30 cellular contexts compared by ENCODE assay signal in the genomic region with DNA sequence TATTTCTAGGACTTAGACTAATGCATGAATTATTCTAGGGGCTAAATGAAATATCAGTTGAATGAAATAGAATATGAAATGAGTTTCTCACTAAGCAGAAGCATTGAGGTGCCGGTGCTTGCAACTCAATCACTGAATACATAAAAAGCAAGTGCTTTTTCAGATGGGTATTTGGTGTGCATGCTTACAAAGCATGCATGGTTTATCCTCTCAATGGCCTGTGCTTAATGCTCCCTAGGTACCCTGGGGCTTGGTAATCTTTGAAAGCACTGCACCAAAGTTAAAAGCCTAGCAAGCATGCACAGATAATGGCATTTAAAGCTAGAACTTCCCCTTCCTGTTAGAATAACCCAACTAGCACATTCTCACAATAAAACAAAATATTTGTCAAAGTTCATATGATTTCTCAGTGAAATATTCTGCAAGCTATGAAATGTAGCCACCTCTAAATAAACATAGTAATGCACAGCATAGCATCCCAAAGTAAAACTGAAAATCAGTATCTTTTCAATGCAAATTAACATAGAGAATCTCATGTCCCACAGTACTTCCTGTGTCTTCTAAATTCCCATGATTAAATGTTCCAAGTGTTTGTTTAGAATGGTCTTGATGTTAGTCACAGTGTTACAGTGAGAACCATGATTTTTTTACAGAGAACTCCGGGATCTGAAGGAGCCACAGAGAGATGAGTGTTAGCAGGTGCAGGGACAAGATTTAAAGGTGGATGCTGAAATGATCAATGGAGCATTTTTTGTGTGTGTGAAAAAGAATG.
A peak's percentile ranks its signal among the peaks of the same experiment; 100 is the strongest.
DNase-seq lines count a peak whose midpoint lies in the region; ATAC-seq, FAIRE-seq and TF ChIP-seq lines count a peak whose summit lies in the region.
"Had no signal": no experiment of that assay in that cellular context is flagged by ENCODE, and none has a peak within 500 bp of the region (broad histone marks: within the 10 kb centered on the region; RNA-seq: fewer than 3 reads in every experiment).

No MANE protein-coding gene starts in this region.

- no peak overlapping the region for H3K4me3 ChIP-seq in IMR-90 (ENCODE audit: insufficient read depth, low read depth, low read length)
- H3K4me3 ChIP-seq in GM12878 = no peak overlapping the region
- H3K4me3 ChIP-seq in brain microvascular endothelial cell (ENCODE audit: low read depth, low read length) = no peak overlapping the region
- H3K4me3 ChIP-seq in mammary epithelial cell (replicated peaks in 1 of 3; ENCODE audit: insufficient read depth in 1 of 3, low read depth in 2 of 3, low read length in 3 of 3) = no peak overlapping the region
- H3K4me3 ChIP-seq: dorsolateral prefrontal cortex, pancreas, spleen had no signal

- dilution Hi-C loops in IMR-90 (cut with HindIII; ENCODE audit: low sequenced_read_pairs, unreplicated experiment) = no loop called here
- dilution Hi-C loops in mammary epithelial cell (cut with HindIII; ENCODE audit: low sequenced_read_pairs) = no loop called here

- RAD21 ChIA-PET in GM12878 (lab: Charles Lee; ENCODE audit: unreplicated experiment) = no interaction called here

- FAIRE-seq in GM12878 (lab: Jason Lieb, UNC) = peak; percentile 31
- no peak for FAIRE-seq in D721Med (lab: Jason Lieb, UNC)
- FAIRE-seq: endothelial cell of umbilical vein, pancreas, TTC549 had no signal

- H3K27me3 ChIP-seq in IMR-90 (ENCODE audit: control insufficient read depth, insufficient read depth, low read length) (no peaks in the 10 kb centered on the region), GM12878 (replicated peaks in 1 of 2; ENCODE audit: control insufficient read depth in 2 of 2, insufficient read depth in 2 of 2, low read length in 1 of 2) (no peaks in the 10 kb centered on the region), brain microvascular endothelial cell (replicated peaks) (no peaks in the 10 kb centered on the region), mammary epithelial cell (ENCODE audit: insufficient read depth, low read length) (no peaks in the 10 kb centered on the region)
- H3K27me3 ChIP-seq: dorsolateral prefrontal cortex, pancreas, spleen had no signal

- TF ChIP-seq RAD21 in IMR-90 (IDR thresholded peaks at IDR 0.05; ENCODE audit: low read length) = no peak
- no peak for TF ChIP-seq RAD21 in GM12878 (IDR thresholded peaks at IDR 0.05; ENCODE audit: insufficient read depth, low read depth, low read length)

- H3K27ac ChIP-seq in IMR-90 (ENCODE audit: insufficient read depth, low read length) (0 out of 2 replicates have a peak overlapping the region, but pooled peaks have one; percentile 13), GM12878 (ENCODE audit: control insufficient read depth, insufficient read depth) (no peak overlapping the region), brain microvascular endothelial cell (no peak overlapping the region), mammary epithelial cell (ENCODE audit: insufficient read depth, low read depth, low read length) (no peak overlapping the region)
- H3K27ac ChIP-seq: C4-2B, dorsolateral prefrontal cortex, spleen had no signal

- H3K18ac ChIP-seq in IMR-90 (ENCODE audit: low read depth, low read length) = peak overlapping the region; percentile 23; the same call in 1 of the 2 replicates

- no peaks in the 10 kb centered on the region for H3K9me3 ChIP-seq in IMR-90 (ENCODE audit: control insufficient read depth, insufficient read depth, low read length)
- no peaks in the 10 kb centered on the region for H3K9me3 ChIP-seq in GM12878 (replicated peaks; ENCODE audit: control insufficient read depth, insufficient read depth, low read length)
- H3K9me3 ChIP-seq in mammary epithelial cell (replicated peaks; ENCODE audit: insufficient read depth, low read length) = peaks cover 15% of the 10 kb centered on the region
- H3K9me3 ChIP-seq: pancreas, spleen had no signal

- in situ Hi-C loops in IMR-90 (cut with MboI; ENCODE audit: low sequenced_read_pairs) (no loop called here), GM12878 (cut with MboI) (no loop called here), brain microvascular endothelial cell (cut with HindIII; ENCODE audit: low pct_ligation_motif_present, low sequenced_read_pairs) (no loop called here), mammary epithelial cell (cut with MboI; ENCODE audit: low sequenced_read_pairs in 2 of 2) (no loop called here)

- peak overlapping the region; percentile 9 for H2BK5ac ChIP-seq in IMR-90 (ENCODE audit: low read depth, low read length, poor library complexity, severe bottlenecking)

- no peak overlapping the region for H4K91ac ChIP-seq in IMR-90 (ENCODE audit: insufficient read depth, low read depth, low read length)

- CTCF ChIA-PET in IMR-90 (lab: Yijun Ruan, JAX) = no interaction called here
- CTCF ChIA-PET in GM12878 (lab: Yijun Ruan, JAX) = no interaction called here
- CTCF ChIA-PET in activated CD4-positive, alpha-beta T cell treated with anti-CD3 and anti-CD28 coated beads for 36 hours (lab: Charles Lee) = no interaction called here
- CTCF ChIA-PET in mammary epithelial cell (lab: Charles Lee; ENCODE audit: low non-redundant PET) = no interaction called here

- H2BK15ac ChIP-seq in IMR-90 (ENCODE audit: low read depth, low read length) = 0 out of 3 replicates have a peak overlapping the region, but pooled peaks have one; percentile 47

- no peak overlapping the region; the same call in 1 of the 2 replicates for H2AK5ac ChIP-seq in IMR-90 (ENCODE audit: low read depth, low read length)

- TF ChIP-seq CTCF in IMR-90 (conservative IDR thresholded peaks at IDR 0.05; ENCODE audit: low read depth, low read length) (no peak), GM12878 (IDR thresholded peaks at IDR 0.05 in 2 of 3, conservative IDR thresholded peaks at IDR 0.05 in 1 of 3; ENCODE audit: control insufficient read depth in 2 of 3, extremely low read depth in 1 of 3, insufficient read depth in 1 of 3, low read depth in 3 of 3, low read length in 3 of 3) (no peak), brain microvascular endothelial cell (IDR thresholded peaks at IDR 0.05; ENCODE audit: low read depth, low read length, missing control alignments) (no peak), D721Med (IDR thresholded peaks at IDR 0.05; ENCODE audit: insufficient read depth, missing control alignments) (no peak), mammary epithelial cell (conservative IDR thresholded peaks at IDR 0.05 in 1 of 2, IDR thresholded peaks at IDR 0.05 in 1 of 2; ENCODE audit: extremely low read depth in 1 of 2, insufficient read depth in 1 of 2, low read depth in 1 of 2, low read length in 2 of 2) (no peak)

- no peaks in the 10 kb centered on the region for H3K4me1 Mint-ChIP-seq in activated CD4-positive, alpha-beta T cell treated with anti-CD3 and anti-CD28 coated beads for 36 hours
- H3K4me1 Mint-ChIP-seq: naive thymus-derived CD4-positive, alpha-beta T cell; stimulated activated effector memory CD8-positive, alpha-beta T cell treated with anti-CD3 and anti-CD28 coated beads, Interleukin-12 subunit alpha, Interleukin-12 subunit beta, amount 100 ng/mL, for 72 hours had no signal

- H3K9me3 Mint-ChIP-seq in activated CD4-positive, alpha-beta T cell treated with anti-CD3 and anti-CD28 coated beads for 36 hours (ENCODE audit: low read depth) = peaks cover 2% of the 10 kb centered on the region

- intact Hi-C loops in IMR-90 (cut with micrococcal nuclease) = no loop called here
- intact Hi-C loops in GM12878 (cut with micrococcal nuclease; ENCODE audit: unreplicated experiment) = no loop called here
- intact Hi-C loops in activated CD4-positive, alpha-beta T cell treated with anti-CD3 and anti-CD28 coated beads for 36 hours (cut with DNase I, micrococcal nuclease) = no loop called here
- intact Hi-C loops in mammary epithelial cell (cut with micrococcal nuclease) = no loop called here

- TF ChIP-seq POLR2A in IMR-90 (IDR thresholded peaks at IDR 0.05; ENCODE audit: low read depth, low read length) (no peak), GM12878 (IDR thresholded peaks at IDR 0.05; ENCODE audit: low read depth, low read length) (no peak)

- H3K4me1 ChIP-seq in IMR-90 (ENCODE audit: control insufficient read depth, insufficient read depth, low read length) (peaks cover 4% of the 10 kb centered on the region; the same call in 1 of the 2 replicates), GM12878 (ENCODE audit: control insufficient read depth, insufficient read depth, low read length) (no peaks in the 10 kb centered on the region), mammary epithelial cell (ENCODE audit: insufficient read depth, low read length) (no peaks in the 10 kb centered on the region)
- H3K4me1 ChIP-seq: spleen had no signal

- no peak overlapping the region for H3K23ac ChIP-seq in IMR-90 (ENCODE audit: low read depth, low read length)

- H3K36me3 ChIP-seq in IMR-90 (ENCODE audit: control insufficient read depth, insufficient read depth, low read length) = no peaks in the 10 kb centered on the region
- H3K36me3 ChIP-seq in GM12878 (ENCODE audit: control insufficient read depth in 2 of 2, insufficient read depth in 2 of 2, low read length in 1 of 2) = no peaks in the 10 kb centered on the region
- no peaks in the 10 kb centered on the region for H3K36me3 ChIP-seq in brain microvascular endothelial cell (replicated peaks)
- no peaks in the 10 kb centered on the region for H3K36me3 ChIP-seq in mammary epithelial cell (ENCODE audit: insufficient read depth, low read length)
- H3K36me3 ChIP-seq: pancreas, spleen had no signal

- no peak overlapping the region for H2AK9ac ChIP-seq in IMR-90 (replicated peaks; ENCODE audit: low read depth, low read length, poor library complexity)

- H2AFZ ChIP-seq in IMR-90 (replicated peaks; ENCODE audit: low read length, poor library complexity) (no peak overlapping the region), GM12878 (ENCODE audit: control insufficient read depth, low read depth, low read length) (no peak overlapping the region), mammary epithelial cell (ENCODE audit: low read depth, low read length) (no peak overlapping the region)

- ATAC-seq in IMR-90 (ENCODE audit: low read depth) (peak; percentile 94), GM12878 (no peak)
- ATAC-seq in activated CD4-positive, alpha-beta T cell treated with anti-CD3 and anti-CD28 coated beads for 36 hours = no peak
- ATAC-seq: HCT116; left colon; naive thymus-derived CD4-positive, alpha-beta T cell; right cardiac atrium; stimulated activated effector memory CD8-positive, alpha-beta T cell treated with anti-CD3 and anti-CD28 coated beads, Interleukin-12 subunit alpha, Interleukin-12 subunit beta, amount 100 ng/mL, for 72 hours had no signal

- H4K5ac ChIP-seq in IMR-90 (ENCODE audit: low read depth, low read length) = no peak overlapping the region; the same call in 1 of the 2 replicates

- no peak overlapping the region for H3K4ac ChIP-seq in IMR-90 (ENCODE audit: low read depth, low read length)

- no peaks in the 10 kb centered on the region for H3K27me3 Mint-ChIP-seq in activated CD4-positive, alpha-beta T cell treated with anti-CD3 and anti-CD28 coated beads for 36 hours
- H3K27me3 Mint-ChIP-seq: activated T-cell treated with anti-CD3 and anti-CD28 coated beads, Interleukin-2, amount 50 U/mL, for 24 hours; naive thymus-derived CD4-positive, alpha-beta T cell had no signal

- no peak for TF ChIP-seq EP300 in GM12878 (IDR thresholded peaks at IDR 0.05; ENCODE audit: borderline replicate concordance in 1 of 2, control insufficient read depth in 1 of 2, low read depth in 2 of 2, low read length in 2 of 2)

- peak overlapping the region; percentile 72; the same call in 1 of the 2 replicates for H3K4me2 ChIP-seq in IMR-90 (ENCODE audit: low read depth, low read length)
- no peak overlapping the region for H3K4me2 ChIP-seq in GM12878 (ENCODE audit: control insufficient read depth, insufficient read depth)
- no peak overlapping the region for H3K4me2 ChIP-seq in mammary epithelial cell (ENCODE audit: insufficient read depth, low read depth, low read length)

- H3K9ac ChIP-seq in IMR-90 (ENCODE audit: low read depth, low read length) = no peak overlapping the region
- no peak overlapping the region for H3K9ac ChIP-seq in GM12878 (ENCODE audit: control insufficient read depth, insufficient read depth, low read length)
- H3K9ac ChIP-seq in mammary epithelial cell (ENCODE audit: insufficient read depth, low read length) = no peak overlapping the region

- H3K79me2 ChIP-seq in GM12878 (ENCODE audit: control insufficient read depth, insufficient read depth, low read length) (no peaks in the 10 kb centered on the region), mammary epithelial cell (ENCODE audit: insufficient read depth, low read length) (no peaks in the 10 kb centered on the region)

- no CpG with 5 or more reads among the region's 2 CpGs for WGBS in IMR-90 (ENCODE audit: extremely low coverage in 2 of 2, insufficient read length in 1 of 2), 2 experiments
- 22% methylated on average over 2 of the region's 2 CpGs for WGBS in GM12878 (ENCODE audit: insufficient coverage, insufficient replicate concordance, low lambda C conversion rate, missing lambda C conversion rate)
- 65% methylated on average over 2 of the region's 2 CpGs for WGBS in mammary epithelial cell (ENCODE audit: low coverage, missing lambda C conversion rate)

- no peak overlapping the region for H3K14ac ChIP-seq in IMR-90 (replicated peaks; ENCODE audit: low read depth, low read length)

- no peak overlapping the region for H3K4me3 Mint-ChIP-seq in activated CD4-positive, alpha-beta T cell treated with anti-CD3 and anti-CD28 coated beads for 36 hours
- H3K4me3 Mint-ChIP-seq: activated T-cell treated with anti-CD3 and anti-CD28 coated beads, Interleukin-2, amount 50 U/mL, for 24 hours; naive thymus-derived CD4-positive, alpha-beta T cell; stimulated activated effector memory CD8-positive, alpha-beta T cell treated with anti-CD3 and anti-CD28 coated beads, Interleukin-12 subunit alpha, Interleukin-12 subunit beta, amount 100 ng/mL, for 72 hours had no signal

- H3K79me1 ChIP-seq in IMR-90 (ENCODE audit: low read depth in 1 of 2, low read length in 2 of 2) = no peaks in the 10 kb centered on the region

- 0 out of 2 replicates have a peak overlapping the region, but pooled peaks have one; percentile 27 for H2BK20ac ChIP-seq in IMR-90 (ENCODE audit: low read depth, low read length)

- no peaks in the 10 kb centered on the region for H4K20me1 ChIP-seq in IMR-90 (ENCODE audit: insufficient read depth, low read length)
- no peaks in the 10 kb centered on the region for H4K20me1 ChIP-seq in GM12878 (ENCODE audit: control insufficient read depth, insufficient read depth)
- H4K20me1 ChIP-seq in mammary epithelial cell (ENCODE audit: insufficient read depth, low read length) = no peaks in the 10 kb centered on the region

- no peak overlapping the region for H3K27ac Mint-ChIP-seq in activated CD4-positive, alpha-beta T cell treated with anti-CD3 and anti-CD28 coated beads for 36 hours
- H3K27ac Mint-ChIP-seq: activated T-cell treated with anti-CD3 and anti-CD28 coated beads, Interleukin-2, amount 50 U/mL, for 24 hours; naive thymus-derived CD4-positive, alpha-beta T cell; stimulated activated effector memory CD8-positive, alpha-beta T cell treated with anti-CD3 and anti-CD28 coated beads, Interleukin-12 subunit alpha, Interleukin-12 subunit beta, amount 100 ng/mL, for 72 hours had no signal

- POLR2A ChIA-PET in IMR-90 (lab: Charles Lee; ENCODE audit: unreplicated experiment) = no interaction called here
- POLR2A ChIA-PET in GM12878 (lab: Charles Lee) = no interaction called here
- POLR2A ChIA-PET in activated CD4-positive, alpha-beta T cell treated with anti-CD3 and anti-CD28 coated beads for 36 hours (lab: Charles Lee) = no interaction called here

- H4K8ac ChIP-seq in IMR-90 (ENCODE audit: low read depth in 2 of 2, low read length in 2 of 2) = 0 out of 4 replicates have a peak overlapping the region, but pooled peaks of 1 of the 2 experiments have one; percentile 30

- H3K56ac ChIP-seq in IMR-90 (ENCODE audit: extremely low read depth, insufficient read depth, low read length) = no peak overlapping the region

- no TSS peak for BruUV-seq in IMR-90 (replicated peaks; lab: Mats Ljungman, UMichigan)
- BruUV-seq in GM12878 (replicated peaks; lab: Mats Ljungman, UMichigan) = no TSS peak
- BruUV-seq in mammary epithelial cell (replicated peaks; lab: Mats Ljungman, UMichigan) = no TSS peak

- no peak overlapping the region for H2BK120ac ChIP-seq in IMR-90 (ENCODE audit: low read depth, low read length)

- SMC1A ChIA-PET in GM12878 (lab: Charles Lee; ENCODE audit: uncharacterized antibody, unreplicated experiment) = interaction anchor here (1.3 to 1.8 kb wide), 2 partner anchors 10 to 13 kb away, joined by 3 to 5 read pairs; no protein-coding TSS in a partner anchor

- no peaks in the 10 kb centered on the region; the same call in 1 of the 2 replicates for H3K9me1 ChIP-seq in IMR-90 (ENCODE audit: insufficient read depth, low read length)

- no peaks in the 10 kb centered on the region for H3K36me3 Mint-ChIP-seq in activated CD4-positive, alpha-beta T cell treated with anti-CD3 and anti-CD28 coated beads for 36 hours (ENCODE audit: low read depth)
- H3K36me3 Mint-ChIP-seq: naive thymus-derived CD4-positive, alpha-beta T cell; stimulated activated effector memory CD8-positive, alpha-beta T cell treated with anti-CD3 and anti-CD28 coated beads, Interleukin-12 subunit alpha, Interleukin-12 subunit beta, amount 100 ng/mL, for 72 hours had no signal

- DNase-seq in AG08396 (ENCODE audit: low spot score) = peak; percentile 18
- peak; percentile 76 for DNase-seq in IMR-90
- DNase-seq in GM12878 (ENCODE audit: low read depth, low spot score) = no peak
- DNase-seq in kidney tubule cell (ENCODE audit: low spot score) = peak; percentile 44
- DNase-seq in activated CD4-positive, alpha-beta T cell treated with anti-CD3 and anti-CD28 coated beads for 36 hours = no peak
- DNase-seq in brain microvascular endothelial cell = no peak
- DNase-seq in D721Med (ENCODE audit: insufficient read length, low spot score) = no peak
- DNase-seq in mammary epithelial cell = no peak
- DNase-seq: ACHN; activated CD4-positive, alpha-beta T cell treated with anti-CD3 and anti-CD28 coated beads for 48 hours; activated naive CD4-positive, alpha-beta T cell treated with Interleukin-2 at 50 U/mL for 16 hours; activated T-cell treated with anti-CD3 and anti-CD28 coated beads, Interleukin-2, amount 50 U/mL, for 24 hours; amygdala; central memory CD4-positive, alpha-beta T cell; dorsolateral prefrontal cortex; EL; left colon; naive thymus-derived CD4-positive, alpha-beta T cell; NCI-H1105; NCI-H2081 treated with DMSO at 0.1 percent for 48 hours; NCI-H510A treated with DMSO at 0.1 percent for 48 hours; pancreas; right cardiac atrium; spleen; stimulated activated CD4-positive, alpha-beta T cell treated with anti-CD3 and anti-CD28 coated beads, Interleukin-2, amount 100 ng/mL, for 48 hours had no signal

Comparison
In these comparisons a context has a peak if more than half of its experiments do, and no peak if none do; other contexts are left out.
1. DNase-seq: peak in AG08396 (single experiment), IMR-90 (single experiment) and kidney tubule cell (single experiment); none in GM12878 (single experiment), activated CD4-positive, alpha-beta T cell treated with anti-CD3 and anti-CD28 coated beads for 36 hours (single experiment), brain microvascular endothelial cell (single experiment), D721Med (single experiment) and mammary epithelial cell (single experiment).